Comparison of ENCODE assay signal across 17 cellular contexts in genomic region chr22:33710326-33710725, GRCh38.
DNase-seq lines count a peak whose midpoint lies in the region; ATAC-seq, FAIRE-seq and TF ChIP-seq lines count a peak whose summit lies in the region.
"Had no signal": no experiment of that assay in that cellular context is flagged by ENCODE, and none has a peak within 500 bp of the region (broad histone marks: within the 10 kb centered on the region; RNA-seq: fewer than 3 reads in every experiment).

No MANE protein-coding gene starts in this region.

- H3K4me2 ChIP-seq in neural progenitor cell: peak overlapping the region; percentile 27

- no peak overlapping the region for H2AFZ ChIP-seq in neural progenitor cell (replicated peaks)

- no peak overlapping the region for H3K9ac ChIP-seq in endodermal cell (ENCODE audit: extremely low read depth, low read length, poor library complexity, severe bottlenecking)
- H3K9ac ChIP-seq in neural progenitor cell: no peak overlapping the region

- H3K4me1 Mint-ChIP-seq in endodermal cell (no peaks in the 10 kb centered on the region), neural progenitor cell (peaks cover 49% of the 10 kb centered on the region)
- H3K4me1 Mint-ChIP-seq in activated T-cell treated with anti-CD3 and anti-CD28 coated beads, Interleukin-2, amount 50 U/mL, for 72 hours (ENCODE audit: low read depth): no peaks in the 10 kb centered on the region
- H3K4me1 Mint-ChIP-seq: CD4-positive, alpha-beta memory T cell had no signal

- H3K79me2 ChIP-seq in neural progenitor cell (ENCODE audit: low read depth): peaks cover 37% of the 10 kb centered on the region

- H3K9me3 ChIP-seq in HAP-1 (no peaks in the 10 kb centered on the region), endodermal cell (ENCODE audit: control insufficient read depth, low read length) (peaks cover 19% of the 10 kb centered on the region), neural progenitor cell (ENCODE audit: low read depth) (no peaks in the 10 kb centered on the region)

- H3F3A ChIP-seq in neural progenitor cell (ENCODE audit: low read depth): peaks cover 7% of the 10 kb centered on the region

- H3K36me3 ChIP-seq in HAP-1 (replicated peaks): no peaks in the 10 kb centered on the region
- H3K36me3 ChIP-seq in endodermal cell (ENCODE audit: control insufficient read depth, insufficient read depth, low read length): no peaks in the 10 kb centered on the region
- H3K36me3 ChIP-seq in neural progenitor cell: no peaks in the 10 kb centered on the region

- H3K27me3 ChIP-seq in HAP-1 (ENCODE audit: low read depth) (no peaks in the 10 kb centered on the region), endodermal cell (ENCODE audit: control insufficient read depth, insufficient read depth, low read length, poor library complexity, severe bottlenecking) (no peaks in the 10 kb centered on the region), neural progenitor cell (no peaks in the 10 kb centered on the region)

- H3K4me3 Mint-ChIP-seq in endodermal cell (no peak overlapping the region), neural progenitor cell (no peak overlapping the region)
- H3K4me3 Mint-ChIP-seq in activated T-cell treated with anti-CD3 and anti-CD28 coated beads, Interleukin-2, amount 50 U/mL, for 72 hours: no peak overlapping the region
- H3K4me3 Mint-ChIP-seq: B cell, IgD-negative memory B cell had no signal

- H3K4me1 ChIP-seq in HAP-1: peaks cover 10% of the 10 kb centered on the region
- H3K4me1 ChIP-seq in endodermal cell (ENCODE audit: control insufficient read depth, insufficient read depth, low read length): no peaks in the 10 kb centered on the region
- H3K4me1 ChIP-seq in neural progenitor cell: peaks cover 8% of the 10 kb centered on the region

- WGBS in endodermal cell (ENCODE audit: insufficient coverage in 1 of 2, insufficient read length in 1 of 2), 2 experiments: 38 to 71% methylated on average over 1 of the region's 1 CpG

- H3K9me3 Mint-ChIP-seq in endodermal cell: peaks cover 23% of the 10 kb centered on the region
- H3K9me3 Mint-ChIP-seq in neural progenitor cell: peaks cover 27% of the 10 kb centered on the region
- H3K9me3 Mint-ChIP-seq in activated T-cell treated with anti-CD3 and anti-CD28 coated beads, Interleukin-2, amount 50 U/mL, for 72 hours: peaks cover 2 to 8% of the 10 kb centered on the region in 2 donors

- H4K20me1 ChIP-seq in neural progenitor cell (ENCODE audit: low read depth): peaks cover 8% of the 10 kb centered on the region

- H3K27me3 Mint-ChIP-seq in endodermal cell (ENCODE audit: insufficient read depth): no peaks in the 10 kb centered on the region
- peaks cover 4% of the 10 kb centered on the region for H3K27me3 Mint-ChIP-seq in neural progenitor cell (ENCODE audit: insufficient read depth, low read depth)
- H3K27me3 Mint-ChIP-seq in activated T-cell treated with anti-CD3 and anti-CD28 coated beads, Interleukin-2, amount 50 U/mL, for 72 hours (ENCODE audit: low read depth): no peaks in the 10 kb centered on the region
- H3K27me3 Mint-ChIP-seq: B cell; CD4-positive, alpha-beta memory T cell; IgD-negative memory B cell had no signal

- no peak for TF ChIP-seq CTCF in endodermal cell (conservative IDR thresholded peaks at IDR 0.05)
- TF ChIP-seq CTCF in neural progenitor cell (IDR thresholded peaks at IDR 0.05): no peak

- H3K27ac Mint-ChIP-seq in endodermal cell (no peak overlapping the region), neural progenitor cell (no peak overlapping the region)
- H3K27ac Mint-ChIP-seq in activated T-cell treated with anti-CD3 and anti-CD28 coated beads, Interleukin-2, amount 50 U/mL, for 72 hours: no peak overlapping the region
- H3K27ac Mint-ChIP-seq: B cell; CD4-positive, alpha-beta memory T cell; IgD-negative memory B cell had no signal

- H3K36me3 Mint-ChIP-seq in endodermal cell (ENCODE audit: low read depth): peaks cover 9% of the 10 kb centered on the region
- H3K36me3 Mint-ChIP-seq in neural progenitor cell: peaks cover 29% of the 10 kb centered on the region
- H3K36me3 Mint-ChIP-seq in activated T-cell treated with anti-CD3 and anti-CD28 coated beads, Interleukin-2, amount 50 U/mL, for 72 hours (ENCODE audit: insufficient read depth in 2 of 2): peaks cover 0 to 2% of the 10 kb centered on the region in 2 donors
- H3K36me3 Mint-ChIP-seq: CD4-positive, alpha-beta memory T cell had no signal

- in situ Hi-C loops in HAP-1 (cut with MboI; ENCODE audit: low sequenced_read_pairs): no loop called here

- FAIRE-seq in urothelium cell line (lab: Jason Lieb, UNC): no peak
- FAIRE-seq: G401.6, GM12892 had no signal

- H3K4me3 ChIP-seq in HAP-1: no peak overlapping the region
- no peak overlapping the region for H3K4me3 ChIP-seq in endodermal cell (ENCODE audit: low read length)
- H3K4me3 ChIP-seq in neural progenitor cell: no peak overlapping the region

- DNase-seq in HAP-1 (ENCODE audit: low spot score in 2 of 2) (peak; percentile 38 to 56), endodermal cell (no peak), neural progenitor cell (ENCODE audit: low spot score) (peak; percentile 46), urothelium cell line (ENCODE audit: low spot score) (peak; percentile 28), NCI-H774 (lab: John Stamatoyannopoulos, UW) (no peak)
- no peak for DNase-seq in activated T-cell treated with anti-CD3 and anti-CD28 coated beads, Interleukin-2, amount 50 U/mL, for 72 hours
- DNase-seq: ACHN; C1 segment of cervical spinal cord; CD4-positive, alpha-beta memory T cell; DMS79; EL had no signal

- ATAC-seq in activated T-cell treated with anti-CD3 and anti-CD28 coated beads, Interleukin-2, amount 50 U/mL, for 72 hours (replicated peaks in 1 of 2): no peak
- no peak for ATAC-seq in GM21723 (IDR thresholded peaks at IDR 0.05; ENCODE audit: unreplicated experiment)
- ATAC-seq: HCT116 had no signal

- H3K27ac ChIP-seq in endodermal cell (ENCODE audit: low read depth, low read length): peak overlapping the region; percentile 68
- H3K27ac ChIP-seq in neural progenitor cell: no peak overlapping the region

Comparison
In these comparisons a context has a peak if more than half of its experiments do, and no peak if none do; other contexts are left out.
1. DNase-seq: peak in HAP-1 (2 of 2), neural progenitor cell (single experiment) and urothelium cell line (single experiment); none in endodermal cell (single experiment), activated T-cell treated with anti-CD3 and anti-CD28 coated beads, Interleukin-2, amount 50 U/mL, for 72 hours (0 of 2) and NCI-H774 (single experiment).